24 cellular contexts compared by ENCODE assay signal in genomic region chr2:26526589-26526988, GRCh38. TPM values are rescaled to one million over a fixed set of nuclear protein-coding genes. Genes with fewer than 3 reads are reported as not detected.
DNase-seq lines count a peak whose midpoint lies in the region; ATAC-seq and TF ChIP-seq lines count a peak whose summit lies in the region.
"Had no signal": no experiment of that assay in that cellular context is flagged by ENCODE, and none has a peak within 500 bp of the region (broad histone marks: within the 10 kb centered on the region; RNA-seq: fewer than 3 reads in every experiment).

No MANE protein-coding gene starts in this region.

- intact Hi-C loops in MCF 10A (cut with micrococcal nuclease), result no loop called here
- intact Hi-C loops in breast epithelium (cut with DNase I; ENCODE audit: low total_unique reads), result no loop called here

- H3K27me3 ChIP-seq in breast epithelium, result peaks cover 0 to 6% of the 10 kb centered on the region in 2 donors
- H3K27me3 ChIP-seq: BLaER1, Peyer's patch had no signal

- no peaks in the 10 kb centered on the region for H3K36me3 ChIP-seq in breast epithelium
- H3K36me3 ChIP-seq: BLaER1, Peyer's patch had no signal

- peaks cover 22% of the 10 kb centered on the region for H3K27me3 Mint-ChIP-seq in MCF 10A (ENCODE audit: insufficient read depth, unreplicated experiment)
- peaks cover 13% of the 10 kb centered on the region for H3K27me3 Mint-ChIP-seq in type B pancreatic cell
- H3K27me3 Mint-ChIP-seq: CD4-positive, CD25-positive, alpha-beta regulatory T cell had no signal

- H3K27ac ChIP-seq in breast epithelium (no peak overlapping the region), epithelial cell of prostate (no peak overlapping the region)
- H3K27ac ChIP-seq: BLaER1, Peyer's patch had no signal

- ATAC-seq in GM21528 (IDR thresholded peaks at IDR 0.05; ENCODE audit: low FRiP score, unreplicated experiment), result no peak
- ATAC-seq: GM12878 had no signal

- H3K27ac Mint-ChIP-seq in MCF 10A (ENCODE audit: low read depth, unreplicated experiment) (no peak overlapping the region), type B pancreatic cell (no peak overlapping the region)
- H3K27ac Mint-ChIP-seq: CD4-positive, CD25-positive, alpha-beta regulatory T cell had no signal

- H3K4me1 Mint-ChIP-seq in MCF 10A (ENCODE audit: insufficient read depth, unreplicated experiment) (no peaks in the 10 kb centered on the region), type B pancreatic cell (ENCODE audit: unreplicated experiment) (no peaks in the 10 kb centered on the region)
- H3K4me1 Mint-ChIP-seq: CD4-positive, CD25-positive, alpha-beta regulatory T cell had no signal

- CTCF ChIA-PET in MCF 10A (lab: Yijun Ruan, JAX), result interaction anchor here (0.5 to 0.6 kb wide), 2 partner anchors 28 to 854 kb away, joined by 3 read pairs; no protein-coding TSS in a partner anchor

- no peak for TF ChIP-seq POLR2A in breast epithelium (IDR thresholded peaks at IDR 0.05)

- H3K4me3 Mint-ChIP-seq in MCF 10A (ENCODE audit: unreplicated experiment) (no peak overlapping the region), type B pancreatic cell (no peak overlapping the region)
- H3K4me3 Mint-ChIP-seq: CD4-positive, CD25-positive, alpha-beta regulatory T cell had no signal

- H3K36me3 Mint-ChIP-seq in MCF 10A (ENCODE audit: insufficient read depth, unreplicated experiment), result no peaks in the 10 kb centered on the region
- H3K36me3 Mint-ChIP-seq in type B pancreatic cell, result no peaks in the 10 kb centered on the region
- H3K36me3 Mint-ChIP-seq: CD4-positive, CD25-positive, alpha-beta regulatory T cell had no signal

- no TSS peak for BruUV-seq in MCF 10A (replicated peaks; lab: Mats Ljungman, UMichigan)

- no peaks in the 10 kb centered on the region for H3K9me3 Mint-ChIP-seq in MCF 10A (ENCODE audit: unreplicated experiment)
- no peaks in the 10 kb centered on the region for H3K9me3 Mint-ChIP-seq in type B pancreatic cell
- H3K9me3 Mint-ChIP-seq: CD4-positive, CD25-positive, alpha-beta regulatory T cell had no signal

- H3K4me3 ChIP-seq in breast epithelium, result no peak overlapping the region
- H3K4me3 ChIP-seq: BLaER1, GM12878, Peyer's patch had no signal

- POLR2A ChIA-PET in MCF 10A (lab: Yijun Ruan, JAX), result no interaction called here

- H3K4me1 ChIP-seq in breast epithelium, result no peaks in the 10 kb centered on the region
- H3K4me1 ChIP-seq: Peyer's patch had no signal

- TF ChIP-seq CTCF in MCF 10A (IDR thresholded peaks at IDR 0.05; ENCODE audit: unreplicated experiment), result no peak
- TF ChIP-seq CTCF in breast epithelium (IDR thresholded peaks at IDR 0.05), result no peak
- no peak for TF ChIP-seq CTCF in type B pancreatic cell (conservative IDR thresholded peaks at IDR 0.05)

- H3K9me3 ChIP-seq in breast epithelium, result no peaks in the 10 kb centered on the region
- H3K9me3 ChIP-seq: BLaER1, Peyer's patch, SK-N-SH had no signal

- peak; percentile 44 for DNase-seq in MCF 10A (ENCODE audit: unreplicated experiment)
- DNase-seq in breast epithelium (ENCODE audit: low spot score in 2 of 2), result no peak
- peak; percentile 47 for DNase-seq in SW480 (ENCODE audit: low spot score)
- DNase-seq in epithelial cell of prostate (ENCODE audit: low read depth, low spot score), result peak; percentile 20
- DNase-seq in renal cortical epithelial cell (ENCODE audit: low read depth), result peak; percentile 22
- no peak for DNase-seq in type B pancreatic cell (ENCODE audit: extremely low spot score, unreplicated experiment)
- DNase-seq in NCI-H2227 treated with DMSO at 0.1 percent for 48 hours (lab: John Stamatoyannopoulos, UW), result no peak
- DNase-seq: CD4-positive, CD25-positive, alpha-beta regulatory T cell; GDM1; KG1; NCI-H1048; NCI-H1417; NCI-H1694; NCI-H2029 treated with DMSO at 0.1 percent for 48 hours; NCI-H526 treated with DMSO at 0.1 percent for 48 hours; SK-N-SH; SW 1271 had no signal

RNA-seq across cellular contexts. Expression of gene OTOF, which starts 48.7 kb away (rescaled TPM):
- total RNA-seq in MCF 10A (2022) (not detected in 2 replicates), breast epithelium (under 1 TPM; 0.15 to 0.33 (median 0.32) TPM), renal cortical epithelial cell (under 0.01 and 0.15 TPM in 2 replicates), type B pancreatic cell (ENCODE audit: low replicate concordance) (0.05 TPM in 1 of 2 replicates, not detected in the other)
- total RNA-seq: H4, NCI-H460, OCI-LY7 had no signal

Comparison
In these comparisons a context has a peak if more than half of its experiments do, and no peak if none do; other contexts are left out.
1. DNase-seq: peak in MCF 10A (single experiment), SW480 (single experiment), epithelial cell of prostate (single experiment) and renal cortical epithelial cell (single experiment); none in breast epithelium (0 of 2), type B pancreatic cell (single experiment) and NCI-H2227 treated with DMSO at 0.1 percent for 48 hours (single experiment).